In the genomic region with DNA sequence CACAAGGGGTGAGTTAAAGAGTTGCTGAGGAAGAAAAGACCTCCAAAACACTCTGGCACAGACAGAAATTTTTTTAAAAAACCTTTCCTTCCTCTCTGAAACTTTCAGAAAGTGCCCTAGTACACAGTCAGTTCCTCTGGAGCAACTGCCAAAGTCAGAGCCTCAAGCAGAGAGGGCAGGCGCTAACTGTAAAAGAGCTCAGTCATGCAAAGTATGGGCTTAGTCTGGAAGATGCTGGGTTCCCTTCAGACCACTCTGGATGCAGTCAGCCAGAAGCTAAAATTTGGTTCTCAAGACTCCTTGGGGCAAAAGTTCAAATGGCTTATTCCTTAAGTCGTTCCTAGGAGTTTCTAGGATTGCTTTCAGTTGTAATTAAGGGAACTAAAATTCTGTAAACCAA, we compare ENCODE assay signal across 18 cellular contexts.
DNase-seq lines count a peak whose midpoint lies in the region; FAIRE-seq and TF ChIP-seq lines count a peak whose summit lies in the region.
"Had no signal": no experiment of that assay in that cellular context is flagged by ENCODE, and none has a peak within 500 bp of the region (broad histone marks: within the 10 kb centered on the region; RNA-seq: fewer than 3 reads in every experiment).

No MANE protein-coding gene starts in this region.

- H3K4me1 Mint-ChIP-seq in nephron (peaks cover 19% of the 10 kb centered on the region), HFFc6 (ENCODE audit: low read depth) (peaks cover 20% of the 10 kb centered on the region)
- H3K4me1 Mint-ChIP-seq: activated CD8-positive, alpha-beta memory T cell treated with anti-CD3 and anti-CD28 coated beads, Interleukin-2, amount 10 ng/mL, durations not matched to agents 7 days and 5 days; activated naive CD4-positive, alpha-beta T cell treated with anti-CD3 and anti-CD28 coated beads, Interleukin-2, amount 10 ng/mL, durations not matched to agents 7 days and 5 days had no signal

- H3K4me3 ChIP-seq in cardiac fibroblast (replicated peaks in 1 of 2; ENCODE audit: low read depth in 2 of 2, low read length in 2 of 2) = no peak overlapping the region
- no peak overlapping the region for H3K4me3 ChIP-seq in kidney (ENCODE audit: low read length in 2 of 2)
- H3K4me3 ChIP-seq: cardiac muscle cell had no signal

- H3K9ac ChIP-seq in kidney (ENCODE audit: low read length in 2 of 2) = no peak overlapping the region

- intact Hi-C loops in kidney (cut with DNase I) = no loop called here

- no peaks in the 10 kb centered on the region for H3K9me3 ChIP-seq in kidney (ENCODE audit: control insufficient read depth in 1 of 2, low read length in 2 of 2)
- H3K9me3 ChIP-seq: BE2C had no signal

- no peak overlapping the region for H3K27ac ChIP-seq in kidney (ENCODE audit: low read depth in 2 of 2, low read length in 2 of 2)
- H3K27ac ChIP-seq: cardiac muscle cell, WERI-Rb-1 had no signal

- peak; percentile 7 for DNase-seq in H4 (ENCODE audit: low spot score)
- peak; percentile 79 to 83 for DNase-seq in NOMO-1 (lab: John Stamatoyannopoulos, UW; ENCODE audit: unreplicated experiment in 2 of 2)
- peak; percentile 30 to 49 for DNase-seq in cardiac fibroblast (ENCODE audit: low read depth in 2 of 2)
- DNase-seq in activated naive CD4-positive, alpha-beta T cell (lab: John Stamatoyannopoulos, UW) = no peak
- no peak for DNase-seq in HFFc6
- DNase-seq in DMS79 treated with DMSO at 0.1 percent for 48 hours (lab: John Stamatoyannopoulos, UW) = no peak
- DNase-seq in kidney = no peak
- DNase-seq: activated CD8-positive, alpha-beta memory T cell treated with anti-CD3 and anti-CD28 coated beads, Interleukin-2, amount 10 ng/mL, durations not matched to agents 7 days and 5 days; activated naive CD4-positive, alpha-beta T cell treated with anti-CD3 and anti-CD28 coated beads, Interleukin-2, amount 10 ng/mL, durations not matched to agents 7 days and 5 days; BE2C; NCI-H1048; NCI-H2171 treated with DMSO at 0.1 percent for 48 hours; posterior cingulate gyrus; SW 1271; WERI-Rb-1 had no signal

- H3K9me3 Mint-ChIP-seq in nephron = peaks cover 13% of the 10 kb centered on the region
- no peaks in the 10 kb centered on the region for H3K9me3 Mint-ChIP-seq in HFFc6

- H3K36me3 ChIP-seq in kidney (ENCODE audit: control insufficient read depth in 1 of 2, insufficient read depth in 2 of 2, low read length in 2 of 2) = no peaks in the 10 kb centered on the region
- H3K36me3 ChIP-seq: BE2C, cardiac muscle cell, WERI-Rb-1 had no signal

- no peak for TF ChIP-seq CTCF in cardiac fibroblast (IDR thresholded peaks at IDR 0.05; ENCODE audit: low read depth, low read length)
- no peak for TF ChIP-seq CTCF in nephron (IDR thresholded peaks at IDR 0.05; ENCODE audit: unreplicated experiment in 3 of 3)
- no peak for TF ChIP-seq CTCF in HFFc6 (IDR thresholded peaks at IDR 0.05)
- no peak for TF ChIP-seq CTCF in kidney (IDR thresholded peaks at IDR 0.05; ENCODE audit: borderline replicate concordance, extremely low read depth, insufficient read depth)

- no peak overlapping the region for H3K4me3 Mint-ChIP-seq in nephron
- H3K4me3 Mint-ChIP-seq in HFFc6 = no peak overlapping the region
- H3K4me3 Mint-ChIP-seq: activated CD8-positive, alpha-beta memory T cell treated with anti-CD3 and anti-CD28 coated beads, Interleukin-2, amount 10 ng/mL, durations not matched to agents 7 days and 5 days; activated naive CD4-positive, alpha-beta T cell treated with anti-CD3 and anti-CD28 coated beads, Interleukin-2, amount 10 ng/mL, durations not matched to agents 7 days and 5 days had no signal

- no peak for FAIRE-seq in kidney (lab: Jason Lieb, UNC)
- FAIRE-seq: endometrium had no signal

- H3K4me1 ChIP-seq in kidney (ENCODE audit: control insufficient read depth in 1 of 2, insufficient read depth in 1 of 2, low read depth in 1 of 2, low read length in 2 of 2) = peaks cover 0 to 3% of the 10 kb centered on the region in 2 donors
- H3K4me1 ChIP-seq: BE2C had no signal

- H3K27me3 Mint-ChIP-seq in nephron (ENCODE audit: low read depth) (no peaks in the 10 kb centered on the region), HFFc6 (ENCODE audit: insufficient read depth) (no peaks in the 10 kb centered on the region)
- H3K27me3 Mint-ChIP-seq: activated CD8-positive, alpha-beta memory T cell treated with anti-CD3 and anti-CD28 coated beads, Interleukin-2, amount 10 ng/mL, durations not matched to agents 7 days and 5 days; activated naive CD4-positive, alpha-beta T cell treated with anti-CD3 and anti-CD28 coated beads, Interleukin-2, amount 10 ng/mL, durations not matched to agents 7 days and 5 days had no signal

- H3K27ac Mint-ChIP-seq in nephron (peak overlapping the region; percentile 52 to 90 (median 78)), HFFc6 (no peak overlapping the region; the same call in 1 of the 2 replicates)
- H3K27ac Mint-ChIP-seq: activated CD8-positive, alpha-beta memory T cell treated with anti-CD3 and anti-CD28 coated beads, Interleukin-2, amount 10 ng/mL, durations not matched to agents 7 days and 5 days; activated naive CD4-positive, alpha-beta T cell treated with anti-CD3 and anti-CD28 coated beads, Interleukin-2, amount 10 ng/mL, durations not matched to agents 7 days and 5 days had no signal

- H3K36me3 Mint-ChIP-seq in nephron (ENCODE audit: low read depth) (peaks cover 7% of the 10 kb centered on the region), HFFc6 (ENCODE audit: low read depth) (no peaks in the 10 kb centered on the region)
- H3K36me3 Mint-ChIP-seq: activated CD8-positive, alpha-beta memory T cell treated with anti-CD3 and anti-CD28 coated beads, Interleukin-2, amount 10 ng/mL, durations not matched to agents 7 days and 5 days; activated naive CD4-positive, alpha-beta T cell treated with anti-CD3 and anti-CD28 coated beads, Interleukin-2, amount 10 ng/mL, durations not matched to agents 7 days and 5 days had no signal

Comparison
In these comparisons a context has a peak if more than half of its experiments do, and no peak if none do; other contexts are left out.
1. DNase-seq: peak in H4 (single experiment), NOMO-1 (2 of 2) and cardiac fibroblast (2 of 2); none in activated naive CD4-positive, alpha-beta T cell (0 of 4), HFFc6 (single experiment), DMS79 treated with DMSO at 0.1 percent for 48 hours (single experiment) and kidney (single experiment).